8 cellular contexts compared by ENCODE assay signal in genomic region chr3:4987374-4988296, GRCh38. TPM values are rescaled to one million over a fixed set of nuclear protein-coding genes. Genes with fewer than 3 reads are reported as not detected.
A peak's percentile ranks its signal among the peaks of the same experiment; 100 is the strongest.
DNase-seq lines count a peak whose midpoint lies in the region; ATAC-seq and TF ChIP-seq lines count a peak whose summit lies in the region.

No MANE protein-coding gene starts in this region.

- no peak for ATAC-seq in activated CD8-positive, alpha-beta memory T cell treated with anti-CD3 and anti-CD28 coated beads, Interleukin-2, amount 10 ng/mL, durations not matched to agents 7 days and 5 days
- ATAC-seq in left lung: no peak

- H3K36me3 Mint-ChIP-seq in activated CD8-positive, alpha-beta memory T cell treated with anti-CD3 and anti-CD28 coated beads, Interleukin-2, amount 10 ng/mL, durations not matched to agents 7 days and 5 days: peaks cover 35% of the 10 kb centered on the region

- CTCF ChIA-PET in activated CD8-positive, alpha-beta memory T cell treated with anti-CD3 and anti-CD28 coated beads, Interleukin-2, amount 10 ng/mL, durations not matched to agents 7 days and 5 days (lab: Charles Lee): interaction anchor here (0.7 to 13.2 kb wide), 10 partner anchors 8 to 277 kb away, joined by 3 to 212 read pairs (median 20); partner anchors contain the start of gene BHLHE40

- H3K9me3 ChIP-seq in adipocyte (ENCODE audit: control insufficient read depth, low read length) (no peaks in the 10 kb centered on the region), left lung (no peaks in the 10 kb centered on the region), thyroid gland (no peaks in the 10 kb centered on the region)

- no peaks in the 10 kb centered on the region for H3K27me3 Mint-ChIP-seq in activated CD8-positive, alpha-beta memory T cell treated with anti-CD3 and anti-CD28 coated beads, Interleukin-2, amount 10 ng/mL, durations not matched to agents 7 days and 5 days

- H3K4me1 Mint-ChIP-seq in activated CD8-positive, alpha-beta memory T cell treated with anti-CD3 and anti-CD28 coated beads, Interleukin-2, amount 10 ng/mL, durations not matched to agents 7 days and 5 days: peaks cover 71% of the 10 kb centered on the region

- peak overlapping the region; percentile 79 for H3K9ac ChIP-seq in adipocyte (ENCODE audit: low read length)

- peak overlapping the region; percentile 76 for H3K4me3 ChIP-seq in adipocyte (ENCODE audit: low read length)
- peak overlapping the region; percentile 25 to 35 for H3K4me3 ChIP-seq in left lung
- peak overlapping the region in 1 of 3 donors; percentile 21 for H3K4me3 ChIP-seq in thyroid gland (replicated peaks in 1 of 3)

- H3K27ac Mint-ChIP-seq in activated CD8-positive, alpha-beta memory T cell treated with anti-CD3 and anti-CD28 coated beads, Interleukin-2, amount 10 ng/mL, durations not matched to agents 7 days and 5 days: peak overlapping the region; percentile 92

- WGBS in thyroid gland, 2 donors: 78 to 81% methylated on average over 8 of the region's 8 CpGs

- no peak for TF ChIP-seq POLR2A in thyroid gland (IDR thresholded peaks at IDR 0.05)

- no peak for DNase-seq in activated CD8-positive, alpha-beta memory T cell treated with anti-CD3 and anti-CD28 coated beads, Interleukin-2, amount 10 ng/mL, durations not matched to agents 7 days and 5 days
- DNase-seq in activated CD8-positive, alpha-beta memory T cell treated with anti-CD3 and anti-CD28 coated beads, Interleukin-2, amount 50 U/mL, for 4 hours: no peak
- DNase-seq in adipocyte (ENCODE audit: low read depth) (no peak), left lung (no peak), thyroid gland (no peak), HuH-7.5 (ENCODE audit: low spot score) (no peak), NCI-H2081 (lab: John Stamatoyannopoulos, UW) (no peak), NAMALWA (ENCODE audit: low spot score) (no peak)

- H3K27me3 ChIP-seq in adipocyte (replicated peaks; ENCODE audit: control insufficient read depth, insufficient read depth, low read length) (no peaks in the 10 kb centered on the region), left lung (no peaks in the 10 kb centered on the region), thyroid gland (no peaks in the 10 kb centered on the region)

- H3K4me3 Mint-ChIP-seq in activated CD8-positive, alpha-beta memory T cell treated with anti-CD3 and anti-CD28 coated beads, Interleukin-2, amount 10 ng/mL, durations not matched to agents 7 days and 5 days: peak overlapping the region; percentile 93

- intact Hi-C loops in left lung (cut with DNase I): no loop called here
- intact Hi-C loops in thyroid gland (cut with DNase I): no loop called here

- peak overlapping the region; percentile 99 to 100 for H3K27ac ChIP-seq in left lung
- peak overlapping the region; percentile 93 to 100 (median 98) for H3K27ac ChIP-seq in thyroid gland

- H3K36me3 ChIP-seq in adipocyte (ENCODE audit: control insufficient read depth, insufficient read depth, low read length, severe bottlenecking) (peaks cover 14% of the 10 kb centered on the region), left lung (peaks cover 0 to 18% of the 10 kb centered on the region in 2 donors), thyroid gland (no peaks in the 10 kb centered on the region)

- no peaks in the 10 kb centered on the region for H3K9me3 Mint-ChIP-seq in activated CD8-positive, alpha-beta memory T cell treated with anti-CD3 and anti-CD28 coated beads, Interleukin-2, amount 10 ng/mL, durations not matched to agents 7 days and 5 days (ENCODE audit: low read depth)

- no peak for TF ChIP-seq CTCF in left lung (IDR thresholded peaks at IDR 0.05)
- TF ChIP-seq CTCF in thyroid gland (IDR thresholded peaks at IDR 0.05): no peak

- H3K4me1 ChIP-seq in adipocyte (ENCODE audit: control insufficient read depth, insufficient read depth, low read length) (peaks cover 50% of the 10 kb centered on the region), left lung (peaks cover 36 to 73% of the 10 kb centered on the region in 2 donors), thyroid gland (peaks cover 24 to 56% of the 10 kb centered on the region in 2 donors)

RNA-seq across cellular contexts. Expression of gene BHLHE40, which starts 8.4 kb away (rescaled TPM):
- 100 to 1,000 TPM; 281 to 491 TPM for total RNA-seq in activated CD8-positive, alpha-beta memory T cell treated with anti-CD3 and anti-CD28 coated beads, Interleukin-2, amount 10 ng/mL, durations not matched to agents 7 days and 5 days
- total RNA-seq in left lung: 10 to 100 TPM; 76.5 to 97.5 TPM
- total RNA-seq in thyroid gland: 10 to 100 TPM; 13.1 to 28.5 (median 20.2) TPM
